Comparison of ENCODE assay signal across 1 cellular context in the genomic region with DNA sequence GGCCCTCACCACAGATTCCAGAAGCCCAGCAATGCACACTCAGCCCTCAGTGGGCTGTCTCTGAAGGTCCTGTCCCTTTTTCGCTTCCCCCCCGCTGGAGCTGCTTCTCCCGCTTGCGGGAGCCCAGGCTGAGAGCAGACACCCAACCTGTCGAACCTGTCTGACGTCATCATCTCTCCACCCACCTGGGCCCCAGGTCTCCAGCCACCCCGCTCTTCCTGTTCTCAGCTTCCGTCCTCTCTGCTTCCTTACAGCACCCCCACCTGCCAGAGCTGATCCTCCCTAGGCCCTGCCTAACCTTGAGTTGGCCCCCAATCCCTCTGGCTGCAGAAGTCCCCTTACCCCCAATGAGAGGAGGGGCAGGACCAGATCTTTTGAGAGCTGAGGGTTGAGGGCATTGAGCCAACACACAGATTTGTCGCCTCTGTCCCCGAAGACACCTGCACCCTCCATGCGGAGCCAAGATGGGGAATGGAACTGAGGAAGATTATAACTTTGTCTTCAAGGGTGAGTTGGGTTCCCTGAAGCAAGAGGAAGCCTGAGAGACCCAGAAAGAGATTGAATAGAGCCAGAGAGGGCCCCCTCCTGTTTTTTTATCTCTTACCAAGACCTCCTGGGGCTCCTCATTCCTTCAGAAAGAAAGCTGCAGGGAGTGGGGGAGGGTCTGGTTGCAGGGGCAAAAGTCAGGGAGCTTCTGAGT.
TF ChIP-seq lines count a peak whose summit lies in the region.

Gene RAB25 (plus strand): TSS at position 224 of the 700 bp plus-strand sequence. CDS start 241 bp downstream, at position 465.

TF ChIP-seq in HCT116, 20 proteins besides CTCF, POLR2A, EP300 and RAD21 (continued from another document):
- TF ChIP-seq FOSL1 (IDR thresholded peaks at IDR 0.05; ENCODE audit: low read depth) = no peak
- TF ChIP-seq ELF1 (IDR thresholded peaks at IDR 0.05; ENCODE audit: borderline replicate concordance, low read depth) = no peak
- TF ChIP-seq, protein P1, sequence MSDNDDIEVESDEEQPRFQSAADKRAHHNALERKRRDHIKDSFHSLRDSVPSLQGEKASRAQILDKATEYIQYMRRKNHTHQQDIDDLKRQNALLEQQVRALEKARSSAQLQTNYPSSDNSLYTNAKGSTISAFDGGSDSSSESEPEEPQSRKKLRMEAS (IDR thresholded peaks at IDR 0.05) = no peak
- TF ChIP-seq SRF (IDR thresholded peaks at IDR 0.05; ENCODE audit: low read depth) = no peak
- no peak for TF ChIP-seq EGR1 (IDR thresholded peaks at IDR 0.05; ENCODE audit: low read depth)
